8 cellular contexts compared by ENCODE assay signal in the genomic region with DNA sequence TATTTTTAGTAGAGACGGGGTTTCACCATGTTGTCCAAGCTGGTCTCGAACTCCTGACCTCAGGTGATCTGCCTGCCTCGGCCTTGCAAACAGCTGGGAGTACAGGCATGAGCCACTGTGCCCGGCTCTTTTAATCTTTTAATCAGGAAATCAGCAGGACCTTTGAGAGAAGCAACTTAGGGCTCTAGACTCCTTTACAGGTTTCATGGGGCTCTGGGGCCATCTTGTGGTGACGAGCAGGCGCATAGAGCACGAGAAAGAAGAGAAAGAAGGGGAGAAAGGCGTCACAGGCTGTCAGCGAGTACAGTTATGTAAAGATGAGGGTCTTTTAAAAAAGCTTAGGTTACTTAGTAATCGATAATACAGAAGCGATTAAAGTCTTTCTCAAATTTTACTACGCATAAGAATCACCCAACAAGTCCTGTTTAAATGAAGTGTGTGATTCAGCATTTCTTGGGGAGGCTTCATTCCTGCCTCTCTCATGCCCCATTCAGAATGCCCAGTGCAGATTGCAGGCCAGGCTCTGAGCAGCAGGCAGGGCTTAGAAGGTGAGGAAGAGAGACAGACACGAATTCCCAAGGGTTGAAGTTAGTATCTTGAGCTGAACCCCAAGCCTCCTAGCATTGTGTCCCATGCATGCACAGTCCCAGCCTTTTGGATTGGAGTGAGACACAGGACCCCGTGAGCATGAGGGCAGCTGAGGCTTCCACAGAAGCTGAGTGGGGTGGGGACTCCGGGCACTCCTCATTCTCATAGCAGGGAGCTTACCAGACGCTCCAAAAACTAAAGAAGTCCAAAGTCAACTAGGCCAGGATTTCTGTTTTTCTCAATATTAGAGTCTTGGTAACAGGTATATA. TPM values are rescaled to one million over a fixed set of nuclear protein-coding genes. Genes with fewer than 3 reads are reported as not detected.
A peak's percentile ranks its signal among the peaks of the same experiment; 100 is the strongest.
DNase-seq lines count a peak whose midpoint lies in the region; ATAC-seq, FAIRE-seq and TF ChIP-seq lines count a peak whose summit lies in the region.

No MANE protein-coding gene starts in this region.

- intact Hi-C loops in gastrocnemius medialis (cut with DNase I; ENCODE audit: low total_unique reads), result loop anchor here (2.0 kb wide), 1 partner anchor 115 kb away; no protein-coding TSS in a partner anchor

- H3K36me3 ChIP-seq in MG63 (no peaks in the 10 kb centered on the region), SK-N-SH (replicated peaks in 1 of 2; ENCODE audit: control insufficient read depth in 1 of 2, insufficient read depth in 2 of 2, low read length in 1 of 2) (no peaks in the 10 kb centered on the region), astrocyte (ENCODE audit: insufficient read depth, low read length) (no peaks in the 10 kb centered on the region), gastrocnemius medialis (no peaks in the 10 kb centered on the region)

- FAIRE-seq in astrocyte (lab: Jason Lieb, UNC), result peak; percentile 9

- in situ Hi-C loops in gastrocnemius medialis (cut with MboI; ENCODE audit: low sequenced_read_pairs in 4 of 4), result no loop called here

- H3K27me3 ChIP-seq in MG63 (no peaks in the 10 kb centered on the region), SK-N-SH (ENCODE audit: insufficient read depth) (no peaks in the 10 kb centered on the region), astrocyte (ENCODE audit: insufficient read depth, low read length) (no peaks in the 10 kb centered on the region), gastrocnemius medialis (no peaks in the 10 kb centered on the region)

- no peak for TF ChIP-seq POLR2A in gastrocnemius medialis (IDR thresholded peaks at IDR 0.05)

- 18% methylated on average over 14 of the region's 16 CpGs for WGBS in SK-N-SH (ENCODE audit: low lambda C conversion rate)

- DNase-seq in GM04504 (ENCODE audit: low read depth) (peak; percentile 46), H4 (ENCODE audit: low spot score) (peak; percentile 76), MG63 (peak; percentile 63), SK-N-SH (peak; percentile 83), astrocyte (ENCODE audit: low read depth) (peak; percentile 58), hepatic stellate cell (ENCODE audit: low spot score) (peak; percentile 80), gastrocnemius medialis (no peak)

- H3K4me3 Mint-ChIP-seq in astrocyte (ENCODE audit: unreplicated experiment), result peak overlapping the region; percentile 27

- H3K4me1 ChIP-seq in SK-N-SH (ENCODE audit: control insufficient read depth in 1 of 2, insufficient read depth in 2 of 2, low read depth in 1 of 2, low read length in 1 of 2) (peaks cover 11 to 35% of the 10 kb centered on the region in 2 experiments; a peak in 3 of 4 replicates), astrocyte (ENCODE audit: insufficient read depth, low read length) (peaks cover 43% of the 10 kb centered on the region), gastrocnemius medialis (no peaks in the 10 kb centered on the region)

- POLR2A ChIA-PET in SK-N-SH (lab: Yijun Ruan, JAX), result interaction anchor here (1.0 kb wide), 1 partner anchor 116 kb away, joined by 3 read pairs; no protein-coding TSS in a partner anchor

- CTCF ChIA-PET in SK-N-SH (lab: Yijun Ruan, JAX), result interaction anchor here (0.6 to 4.6 kb wide), 47 partner anchors 10 to 1934 kb away, joined by 3 to 83 read pairs (median 4); no protein-coding TSS in a partner anchor

- peaks cover 41% of the 10 kb centered on the region for H3F3A ChIP-seq in SK-N-SH (replicated peaks; ENCODE audit: insufficient read depth)

- H4K20me1 ChIP-seq in SK-N-SH (ENCODE audit: insufficient read depth) (no peaks in the 10 kb centered on the region), astrocyte (ENCODE audit: insufficient read depth, low read length) (no peaks in the 10 kb centered on the region)

- H3K27ac ChIP-seq in SK-N-SH (ENCODE audit: low read depth in 2 of 2, low read length in 1 of 2) (peak overlapping the region in 1 of 2 experiments; percentile 51; a peak in 2 of 4 replicates), astrocyte (ENCODE audit: low read depth, low read length) (peak overlapping the region; percentile 31), gastrocnemius medialis (no peak overlapping the region)

- peaks cover 9% of the 10 kb centered on the region for H3K9me3 Mint-ChIP-seq in astrocyte (ENCODE audit: unreplicated experiment)

- H3K36me3 Mint-ChIP-seq in astrocyte (ENCODE audit: low read depth, unreplicated experiment), result no peaks in the 10 kb centered on the region

- peaks cover 39% of the 10 kb centered on the region for H3K4me1 Mint-ChIP-seq in astrocyte (ENCODE audit: low read depth, unreplicated experiment)

- H3K9ac ChIP-seq in SK-N-SH (no peak overlapping the region), astrocyte (ENCODE audit: low read length) (peak overlapping the region; percentile 38)

- peak; percentile 39 to 68 for ATAC-seq in gastrocnemius medialis
- ATAC-seq in GM18873 (IDR thresholded peaks at IDR 0.05; ENCODE audit: low FRiP score, unreplicated experiment), result no peak

- H3K4me3 ChIP-seq in MG63 (no peak overlapping the region), SK-N-SH (ENCODE audit: low read depth in 2 of 2, low read length in 1 of 2) (peak overlapping the region in 1 of 2 experiments; percentile 49; a peak in 1 of 4 replicates), astrocyte (ENCODE audit: insufficient read depth, low read depth, low read length) (no peak overlapping the region), gastrocnemius medialis (no peak overlapping the region)

- TF ChIP-seq RAD21 in SK-N-SH (IDR thresholded peaks at IDR 0.05; ENCODE audit: low read length), result peak; percentile 95

- H3K9me2 ChIP-seq in SK-N-SH, result no peaks in the 10 kb centered on the region

- H3K4me2 ChIP-seq in SK-N-SH, result no peak overlapping the region
- peak overlapping the region; percentile 65 for H3K4me2 ChIP-seq in astrocyte (ENCODE audit: low read length)

- no peaks in the 10 kb centered on the region for H3K27me3 Mint-ChIP-seq in astrocyte (ENCODE audit: low read depth, unreplicated experiment)

- H3K9me3 ChIP-seq in MG63 (no peaks in the 10 kb centered on the region), SK-N-SH (no peaks in the 10 kb centered on the region), astrocyte (ENCODE audit: insufficient read depth, low read depth, low read length) (no peaks in the 10 kb centered on the region), gastrocnemius medialis (no peaks in the 10 kb centered on the region)

- peak overlapping the region; percentile 58; the same call in 1 of the 2 replicates for H2AFZ ChIP-seq in SK-N-SH (ENCODE audit: low read depth)
- H2AFZ ChIP-seq in astrocyte (ENCODE audit: low read depth, low read length), result peak overlapping the region; percentile 71

- TF ChIP-seq CTCF in SK-N-SH (IDR thresholded peaks at IDR 0.05) (peak; percentile 97), astrocyte (IDR thresholded peaks at IDR 0.05; ENCODE audit: insufficient read depth, low read depth, low read length) (peak; percentile 89), gastrocnemius medialis (IDR thresholded peaks at IDR 0.05 in 4 of 5, conservative IDR thresholded peaks at IDR 0.05 in 1 of 5) (peak; percentile 24 to 63 (median 47))

- H3K79me2 ChIP-seq in SK-N-SH (ENCODE audit: insufficient read depth) (no peaks in the 10 kb centered on the region), astrocyte (ENCODE audit: insufficient read depth, low read length) (no peaks in the 10 kb centered on the region)

- TF ChIP-seq EP300 in SK-N-SH (IDR thresholded peaks at IDR 0.05; ENCODE audit: borderline replicate concordance in 1 of 2, low read depth in 1 of 2, low read length in 1 of 2), result no peak

- H3K27ac Mint-ChIP-seq in astrocyte (ENCODE audit: unreplicated experiment), result peak overlapping the region; percentile 75

TF ChIP-seq in SK-N-SH, 30 proteins besides CTCF, POLR2A, EP300 and RAD21 (continues in another document):
- TF ChIP-seq GATA2 (CRISPR knock-in tag; IDR thresholded peaks at IDR 0.05) (peak; percentile 88), RFX5 (IDR thresholded peaks at IDR 0.05; ENCODE audit: low read length) (no peak), GABPA (IDR thresholded peaks at IDR 0.05; ENCODE audit: low read depth) (no peak), JUND (IDR thresholded peaks at IDR 0.05) (no peak), RCOR1 (IDR thresholded peaks at IDR 0.05; ENCODE audit: low read length) (peak; percentile 23; the same call in 1 of the 2 replicates), TCF12 (IDR thresholded peaks at IDR 0.05) (no peak)
- TF ChIP-seq, protein P1, sequence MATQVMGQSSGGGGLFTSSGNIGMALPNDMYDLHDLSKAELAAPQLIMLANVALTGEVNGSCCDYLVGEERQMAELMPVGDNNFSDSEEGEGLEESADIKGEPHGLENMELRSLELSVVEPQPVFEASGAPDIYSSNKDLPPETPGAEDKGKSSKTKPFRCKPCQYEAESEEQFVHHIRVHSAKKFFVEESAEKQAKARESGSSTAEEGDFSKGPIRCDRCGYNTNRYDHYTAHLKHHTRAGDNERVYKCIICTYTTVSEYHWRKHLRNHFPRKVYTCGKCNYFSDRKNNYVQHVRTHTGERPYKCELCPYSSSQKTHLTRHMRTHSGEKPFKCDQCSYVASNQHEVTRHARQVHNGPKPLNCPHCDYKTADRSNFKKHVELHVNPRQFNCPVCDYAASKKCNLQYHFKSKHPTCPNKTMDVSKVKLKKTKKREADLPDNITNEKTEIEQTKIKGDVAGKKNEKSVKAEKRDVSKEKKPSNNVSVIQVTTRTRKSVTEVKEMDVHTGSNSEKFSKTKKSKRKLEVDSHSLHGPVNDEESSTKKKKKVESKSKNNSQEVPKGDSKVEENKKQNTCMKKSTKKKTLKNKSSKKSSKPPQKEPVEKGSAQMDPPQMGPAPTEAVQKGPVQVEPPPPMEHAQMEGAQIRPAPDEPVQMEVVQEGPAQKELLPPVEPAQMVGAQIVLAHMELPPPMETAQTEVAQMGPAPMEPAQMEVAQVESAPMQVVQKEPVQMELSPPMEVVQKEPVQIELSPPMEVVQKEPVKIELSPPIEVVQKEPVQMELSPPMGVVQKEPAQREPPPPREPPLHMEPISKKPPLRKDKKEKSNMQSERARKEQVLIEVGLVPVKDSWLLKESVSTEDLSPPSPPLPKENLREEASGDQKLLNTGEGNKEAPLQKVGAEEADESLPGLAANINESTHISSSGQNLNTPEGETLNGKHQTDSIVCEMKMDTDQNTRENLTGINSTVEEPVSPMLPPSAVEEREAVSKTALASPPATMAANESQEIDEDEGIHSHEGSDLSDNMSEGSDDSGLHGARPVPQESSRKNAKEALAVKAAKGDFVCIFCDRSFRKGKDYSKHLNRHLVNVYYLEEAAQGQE (IDR thresholded peaks at IDR 0.05; ENCODE audit: low read depth, low read length), result no peak

RNA-seq across cellular contexts. Expression of a gene that starts 23.6 kb away (rescaled TPM):
- total RNA-seq in H4 (2014; rRNA removed; shearing (Covaris generic)), result 98.8 and 119 TPM in 2 replicates
- 121 and 183 TPM in 2 replicates for total RNA-seq in MG63 (2014; rRNA removed; shearing (Covaris generic); ENCODE audit: low replicate concordance)
- 143 and 175 TPM in 2 replicates for polyA plus RNA-seq in SK-N-SH (2012; rRNA removed)
- 87.4 and 114 TPM in 2 replicates for polyA plus RNA-seq in SK-N-SH (2012; cell fraction: cytosol; rRNA removed)
- polyA plus RNA-seq in SK-N-SH (2012; cell fraction: nucleus; rRNA removed), result 193 and 198 TPM in 2 replicates
- total RNA-seq in astrocyte, result 356 and 361 TPM in 2 replicates
- total RNA-seq in gastrocnemius medialis, result 100 to 1,000 TPM in 1 of 4 donors, 10 to 100 TPM in 3; 21.3 to 171 (median 38.9) TPM

Comparison
In these comparisons a context has a peak if more than half of its experiments do, and no peak if none do; other contexts are left out.
1. DNase-seq: peak in GM04504 (single experiment), H4 (single experiment), MG63 (single experiment), SK-N-SH (single experiment), astrocyte (single experiment) and hepatic stellate cell (single experiment); none in gastrocnemius medialis (0 of 2).
2. CTCF ChIP-seq: peak in every context shown above with its lines; median percentile 97 in SK-N-SH; 89 in astrocyte; 47 in gastrocnemius medialis.